Comparison of ENCODE assay signal across 1 cellular context in the genomic region with DNA sequence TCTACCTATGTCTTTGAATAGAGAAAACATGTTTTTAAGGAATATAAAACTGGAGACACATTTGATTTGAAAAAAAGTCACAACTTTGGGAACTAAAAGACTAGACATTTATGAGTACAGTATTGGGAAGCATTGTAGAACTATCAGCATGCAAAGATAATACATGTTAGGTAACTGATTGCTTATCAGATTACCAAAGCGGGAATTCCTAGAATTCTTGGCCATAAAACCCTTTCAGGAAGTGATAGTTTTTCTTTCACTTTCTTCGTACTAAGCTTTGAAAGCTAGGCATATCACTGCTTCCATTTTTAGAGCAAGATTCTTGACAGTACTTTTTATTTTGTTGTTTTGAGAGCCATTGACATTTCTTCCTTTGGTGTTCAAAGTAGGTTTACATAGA.
TF ChIP-seq lines count a peak whose summit lies in the region.

No MANE protein-coding gene starts in this region.

TF ChIP-seq in GM12878, 131 proteins besides CTCF, POLR2A, EP300 and RAD21 (continued from another document):
- TF ChIP-seq, protein P1, sequence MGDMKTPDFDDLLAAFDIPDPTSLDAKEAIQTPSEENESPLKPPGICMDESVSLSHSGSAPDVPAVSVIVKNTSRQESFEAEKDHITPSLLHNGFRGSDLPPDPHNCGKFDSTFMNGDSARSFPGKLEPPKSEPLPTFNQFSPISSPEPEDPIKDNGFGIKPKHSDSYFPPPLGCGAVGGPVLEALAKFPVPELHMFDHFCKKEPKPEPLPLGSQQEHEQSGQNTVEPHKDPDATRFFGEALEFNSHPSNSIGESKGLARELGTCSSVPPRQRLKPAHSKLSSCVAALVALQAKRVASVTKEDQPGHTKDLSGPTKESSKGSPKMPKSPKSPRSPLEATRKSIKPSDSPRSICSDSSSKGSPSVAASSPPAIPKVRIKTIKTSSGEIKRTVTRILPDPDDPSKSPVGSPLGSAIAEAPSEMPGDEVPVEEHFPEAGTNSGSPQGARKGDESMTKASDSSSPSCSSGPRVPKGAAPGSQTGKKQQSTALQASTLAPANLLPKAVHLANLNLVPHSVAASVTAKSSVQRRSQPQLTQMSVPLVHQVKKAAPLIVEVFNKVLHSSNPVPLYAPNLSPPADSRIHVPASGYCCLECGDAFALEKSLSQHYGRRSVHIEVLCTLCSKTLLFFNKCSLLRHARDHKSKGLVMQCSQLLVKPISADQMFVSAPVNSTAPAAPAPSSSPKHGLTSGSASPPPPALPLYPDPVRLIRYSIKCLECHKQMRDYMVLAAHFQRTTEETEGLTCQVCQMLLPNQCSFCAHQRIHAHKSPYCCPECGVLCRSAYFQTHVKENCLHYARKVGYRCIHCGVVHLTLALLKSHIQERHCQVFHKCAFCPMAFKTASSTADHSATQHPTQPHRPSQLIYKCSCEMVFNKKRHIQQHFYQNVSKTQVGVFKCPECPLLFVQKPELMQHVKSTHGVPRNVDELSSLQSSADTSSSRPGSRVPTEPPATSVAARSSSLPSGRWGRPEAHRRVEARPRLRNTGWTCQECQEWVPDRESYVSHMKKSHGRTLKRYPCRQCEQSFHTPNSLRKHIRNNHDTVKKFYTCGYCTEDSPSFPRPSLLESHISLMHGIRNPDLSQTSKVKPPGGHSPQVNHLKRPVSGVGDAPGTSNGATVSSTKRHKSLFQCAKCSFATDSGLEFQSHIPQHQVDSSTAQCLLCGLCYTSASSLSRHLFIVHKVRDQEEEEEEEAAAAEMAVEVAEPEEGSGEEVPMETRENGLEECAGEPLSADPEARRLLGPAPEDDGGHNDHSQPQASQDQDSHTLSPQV (IDR thresholded peaks at IDR 0.05), result no peak
- no peak for TF ChIP-seq MLLT1 (IDR thresholded peaks at IDR 0.05)
- no peak for TF ChIP-seq SMARCA5 (IDR thresholded peaks at IDR 0.05)
- no peak for TF ChIP-seq EED (IDR thresholded peaks at IDR 0.05; ENCODE audit: low read depth)
- TF ChIP-seq ZBED1 (IDR thresholded peaks at IDR 0.05; ENCODE audit: borderline replicate concordance), result no peak
- TF ChIP-seq ASH2L (IDR thresholded peaks at IDR 0.05; ENCODE audit: borderline replicate concordance, low read depth), result no peak
- no peak for TF ChIP-seq ZNF207 (IDR thresholded peaks at IDR 0.05; ENCODE audit: borderline replicate concordance)
- TF ChIP-seq JUND (IDR thresholded peaks at IDR 0.05; ENCODE audit: low read depth, low read length), result no peak
- TF ChIP-seq, protein P2, sequence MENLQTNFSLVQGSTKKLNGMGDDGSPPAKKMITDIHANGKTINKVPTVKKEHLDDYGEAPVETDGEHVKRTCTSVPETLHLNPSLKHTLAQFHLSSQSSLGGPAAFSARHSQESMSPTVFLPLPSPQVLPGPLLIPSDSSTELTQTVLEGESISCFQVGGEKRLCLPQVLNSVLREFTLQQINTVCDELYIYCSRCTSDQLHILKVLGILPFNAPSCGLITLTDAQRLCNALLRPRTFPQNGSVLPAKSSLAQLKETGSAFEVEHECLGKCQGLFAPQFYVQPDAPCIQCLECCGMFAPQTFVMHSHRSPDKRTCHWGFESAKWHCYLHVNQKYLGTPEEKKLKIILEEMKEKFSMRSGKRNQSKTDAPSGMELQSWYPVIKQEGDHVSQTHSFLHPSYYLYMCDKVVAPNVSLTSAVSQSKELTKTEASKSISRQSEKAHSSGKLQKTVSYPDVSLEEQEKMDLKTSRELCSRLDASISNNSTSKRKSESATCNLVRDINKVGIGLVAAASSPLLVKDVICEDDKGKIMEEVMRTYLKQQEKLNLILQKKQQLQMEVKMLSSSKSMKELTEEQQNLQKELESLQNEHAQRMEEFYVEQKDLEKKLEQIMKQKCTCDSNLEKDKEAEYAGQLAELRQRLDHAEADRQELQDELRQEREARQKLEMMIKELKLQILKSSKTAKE (IDR thresholded peaks at IDR 0.05; ENCODE audit: low read depth, poor library complexity, severe bottlenecking), result no peak
- TF ChIP-seq IRF4 (IDR thresholded peaks at IDR 0.05; ENCODE audit: low read depth, low read length), result no peak
- TF ChIP-seq TAF1 (IDR thresholded peaks at IDR 0.05; ENCODE audit: borderline replicate concordance, low read depth, low read length), result no peak
